In genomic region chr3:2792432-2792831, GRCh38 we compare ENCODE assay signal across 9 cellular contexts.
"Had no signal": no experiment of that assay in that cellular context is flagged by ENCODE, and none has a peak within 500 bp of the region (broad histone marks: within the 10 kb centered on the region; RNA-seq: fewer than 3 reads in every experiment).

No MANE protein-coding gene starts in this region.

- DNase-seq: GM23248, GOT3, H7, HFFc6, IMR-90, KG1 had no signal

- H3K4me3 ChIP-seq: GM23248, HAP-1, K562 had no signal

- H2AFZ ChIP-seq: GM23248 had no signal

- H3K9me3 ChIP-seq: HAP-1 had no signal

- H3K27ac ChIP-seq: GM23248, HL-60 had no signal

- H3K9ac ChIP-seq: GM23248 had no signal

- FAIRE-seq: K562 had no signal

- H3K4me1 ChIP-seq: HAP-1 had no signal

- H3K36me3 ChIP-seq: HAP-1 had no signal
